ENCODE assay signal across 31 cellular contexts in the genomic region with DNA sequence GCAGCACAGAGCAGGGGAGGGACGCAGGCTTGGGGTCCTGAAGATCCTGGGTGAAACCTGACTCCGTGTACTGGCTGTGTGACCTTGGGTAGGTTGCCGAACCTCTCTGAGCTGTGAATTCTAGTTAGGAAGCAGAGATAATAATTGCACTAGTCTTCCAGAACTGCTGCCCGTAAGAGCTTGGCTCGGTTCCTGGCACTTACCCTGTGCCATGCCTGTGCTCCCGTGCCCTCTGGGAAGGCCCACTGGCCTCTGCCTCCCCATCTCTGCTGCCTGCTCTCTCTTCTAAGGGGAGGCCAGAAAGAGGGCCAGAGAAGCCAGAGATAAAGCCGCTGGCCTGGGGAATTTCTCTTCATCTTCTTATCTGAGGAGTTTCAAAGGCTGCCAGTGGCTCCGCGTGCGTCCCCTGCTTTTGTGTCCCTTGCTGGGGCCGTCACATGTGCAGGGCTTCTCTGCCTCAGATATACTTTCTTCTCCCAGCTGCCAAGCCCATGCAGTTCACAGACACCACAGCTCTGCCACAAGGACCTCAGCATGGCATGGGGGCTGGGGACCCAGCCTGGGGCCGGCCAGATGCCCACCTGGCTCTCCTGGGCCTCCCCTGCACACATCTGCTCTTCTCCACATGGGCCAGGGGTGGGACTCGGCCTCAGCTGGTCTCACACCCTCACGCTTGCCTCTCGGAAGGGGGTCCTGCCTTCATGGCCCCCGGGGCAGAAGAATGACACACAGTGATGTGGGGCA.
DNase-seq lines count a peak whose midpoint lies in the region; ATAC-seq, FAIRE-seq and TF ChIP-seq lines count a peak whose summit lies in the region.
"Had no signal": no experiment of that assay in that cellular context is flagged by ENCODE, and none has a peak within 500 bp of the region (broad histone marks: within the 10 kb centered on the region; RNA-seq: fewer than 3 reads in every experiment).

No MANE protein-coding gene starts in this region.

- intact Hi-C loops in Right ventricle myocardium superior (cut with DNase I) (no loop called here), kidney (cut with DNase I) (no loop called here), upper lobe of right lung (cut with DNase I) (no loop called here), posterior vena cava (cut with DNase I) (no loop called here)

- no peak overlapping the region for H3K9ac ChIP-seq in kidney (ENCODE audit: low read length in 2 of 2)

- H3K36me3 ChIP-seq in right atrium auricular region (no peaks in the 10 kb centered on the region), bronchial epithelial cell (ENCODE audit: control insufficient read depth, insufficient read depth, low read length) (no peaks in the 10 kb centered on the region), kidney (ENCODE audit: control insufficient read depth in 1 of 2, insufficient read depth in 2 of 2, low read length in 2 of 2) (no peaks in the 10 kb centered on the region), upper lobe of right lung (no peaks in the 10 kb centered on the region)
- H3K36me3 ChIP-seq: BE2C, HAP-1 had no signal

- H3K9me3 ChIP-seq in right atrium auricular region (no peaks in the 10 kb centered on the region), kidney (ENCODE audit: control insufficient read depth in 1 of 2, low read length in 2 of 2) (no peaks in the 10 kb centered on the region), upper lobe of right lung (no peaks in the 10 kb centered on the region)
- H3K9me3 ChIP-seq: BE2C, HAP-1, SJCRH30 had no signal

- H3K27ac ChIP-seq in right atrium auricular region: no peak overlapping the region
- H3K27ac ChIP-seq in kidney (ENCODE audit: low read depth in 2 of 2, low read length in 2 of 2): no peak overlapping the region
- no peak overlapping the region for H3K27ac ChIP-seq in upper lobe of right lung
- H3K27ac ChIP-seq: HL-60, SJCRH30 had no signal

- peak; percentile 75 for FAIRE-seq in bronchial epithelial cell (lab: Jason Lieb, UNC)
- FAIRE-seq in kidney (lab: Jason Lieb, UNC): no peak
- FAIRE-seq: GM12891, RCC 7860 had no signal

- no peak overlapping the region for H3K4me3 ChIP-seq in right atrium auricular region
- H3K4me3 ChIP-seq in bronchial epithelial cell (ENCODE audit: low read depth, low read length): no peak overlapping the region
- H3K4me3 ChIP-seq in kidney (ENCODE audit: low read length in 2 of 2): no peak overlapping the region
- no peak overlapping the region for H3K4me3 ChIP-seq in upper lobe of right lung
- H3K4me3 ChIP-seq: GM23338, HAP-1, SJCRH30 had no signal

- ATAC-seq in Right ventricle myocardium superior (ENCODE audit: poor library complexity) (peak; percentile 45), upper lobe of right lung (no peak)
- ATAC-seq: GM23338 had no signal

- H3K4me3 Mint-ChIP-seq in activated naive CD8-positive, alpha-beta T cell treated with anti-CD3 and anti-CD28 coated beads for 36 hours: no peak overlapping the region
- H3K4me3 Mint-ChIP-seq: CD14-positive monocyte; CD8-positive, alpha-beta memory T cell; GM23338 had no signal

- no peaks in the 10 kb centered on the region for H3K27me3 Mint-ChIP-seq in activated naive CD8-positive, alpha-beta T cell treated with anti-CD3 and anti-CD28 coated beads for 36 hours

- H3K27ac Mint-ChIP-seq in activated naive CD8-positive, alpha-beta T cell treated with anti-CD3 and anti-CD28 coated beads for 36 hours: no peak overlapping the region
- H3K27ac Mint-ChIP-seq: CD8-positive, alpha-beta memory T cell; GM23338 had no signal

- H3K4me1 ChIP-seq in right atrium auricular region: no peaks in the 10 kb centered on the region
- no peaks in the 10 kb centered on the region for H3K4me1 ChIP-seq in kidney (ENCODE audit: control insufficient read depth in 1 of 2, insufficient read depth in 1 of 2, low read depth in 1 of 2, low read length in 2 of 2)
- no peaks in the 10 kb centered on the region for H3K4me1 ChIP-seq in upper lobe of right lung
- H3K4me1 ChIP-seq: BE2C, HAP-1, SJCRH30 had no signal

- no peaks in the 10 kb centered on the region for H3K9me3 Mint-ChIP-seq in activated naive CD8-positive, alpha-beta T cell treated with anti-CD3 and anti-CD28 coated beads for 36 hours
- H3K9me3 Mint-ChIP-seq: CD8-positive, alpha-beta memory T cell; GM23338 had no signal

- peaks cover 2% of the 10 kb centered on the region for H3K36me3 Mint-ChIP-seq in activated naive CD8-positive, alpha-beta T cell treated with anti-CD3 and anti-CD28 coated beads for 36 hours
- H3K36me3 Mint-ChIP-seq: CD14-positive monocyte had no signal

- H3K27me3 ChIP-seq in right atrium auricular region (no peaks in the 10 kb centered on the region), bronchial epithelial cell (ENCODE audit: control insufficient read depth, insufficient read depth, low read length) (no peaks in the 10 kb centered on the region), upper lobe of right lung (peaks cover under 1% of the 10 kb centered on the region)
- H3K27me3 ChIP-seq: BE2C, SJCRH30 had no signal

- no peaks in the 10 kb centered on the region for H3K4me1 Mint-ChIP-seq in activated naive CD8-positive, alpha-beta T cell treated with anti-CD3 and anti-CD28 coated beads for 36 hours
- H3K4me1 Mint-ChIP-seq: CD14-positive monocyte; CD8-positive, alpha-beta memory T cell had no signal

- DNase-seq in Right ventricle myocardium superior (no peak), right atrium auricular region (ENCODE audit: low spot score) (no peak), bronchial epithelial cell (ENCODE audit: low read depth) (no peak), kidney (peak; percentile 41), upper lobe of right lung (peak; percentile 36), occipital lobe (lab: John Stamatoyannopoulos, UW) (no peak), posterior vena cava (ENCODE audit: low spot score) (no peak)
- no peak for DNase-seq in activated naive CD8-positive, alpha-beta T cell treated with anti-CD3 and anti-CD28 coated beads for 36 hours
- DNase-seq: 8988T, ACHN, BE2C, DMS 273 treated with DMSO at 0.1 percent for 48 hours, DMS79 treated with DMSO at 0.1 percent for 48 hours, GF-D8, Karpas-422, MV-4-11, NCI-H1105, NCI-H1436 treated with DMSO at 0.1 percent for 48 hours, NCI-H187 treated with DMSO at 0.1 percent for 48 hours, NCI-H2171 treated with DMSO at 0.1 percent for 48 hours, NCI-H345, NCI-H524 treated with DMSO at 0.1 percent for 48 hours, NCI-H774, SJCRH30 had no signal

- no peak for TF ChIP-seq CTCF in right atrium auricular region (IDR thresholded peaks at IDR 0.05)
- TF ChIP-seq CTCF in bronchial epithelial cell (IDR thresholded peaks at IDR 0.05; ENCODE audit: insufficient read depth, low read length, severe bottlenecking): no peak
- no peak for TF ChIP-seq CTCF in kidney (IDR thresholded peaks at IDR 0.05; ENCODE audit: borderline replicate concordance, extremely low read depth, insufficient read depth)
- no peak for TF ChIP-seq CTCF in upper lobe of right lung (IDR thresholded peaks at IDR 0.05)

Comparison
In these comparisons a context has a peak if more than half of its experiments do, and no peak if none do; other contexts are left out.
1. DNase-seq: peak in kidney (single experiment) and upper lobe of right lung (single experiment); none in Right ventricle myocardium superior (single experiment), right atrium auricular region (single experiment), bronchial epithelial cell (single experiment), activated naive CD8-positive, alpha-beta T cell treated with anti-CD3 and anti-CD28 coated beads for 36 hours (single experiment), occipital lobe (single experiment) and posterior vena cava (single experiment).